12 cellular contexts compared by ENCODE assay signal in the genomic region with DNA sequence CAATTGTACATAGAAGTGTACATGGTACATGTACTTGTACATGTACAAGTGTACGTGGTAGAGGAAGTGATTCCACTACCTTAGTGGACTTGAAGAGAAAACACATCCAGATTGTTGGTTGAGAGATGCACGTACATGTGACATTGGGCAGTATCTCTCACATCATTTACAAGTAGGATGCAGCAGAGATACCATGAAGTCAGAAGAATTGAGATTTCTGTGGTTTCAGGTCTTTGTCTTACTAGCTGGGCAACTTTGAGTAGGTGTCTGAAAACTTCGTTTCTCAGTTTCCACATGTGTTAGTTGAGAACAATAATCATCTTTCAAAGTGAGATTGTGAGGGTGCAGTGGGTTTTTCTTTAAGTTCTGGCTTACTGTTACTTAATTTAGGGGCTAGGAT. TPM values are rescaled to one million over a fixed set of nuclear protein-coding genes. Genes with fewer than 3 reads are reported as not detected.
DNase-seq lines count a peak whose midpoint lies in the region; ATAC-seq and TF ChIP-seq lines count a peak whose summit lies in the region.
"Had no signal": no experiment of that assay in that cellular context is flagged by ENCODE, and none has a peak within 500 bp of the region (broad histone marks: within the 10 kb centered on the region; RNA-seq: fewer than 3 reads in every experiment).

No MANE protein-coding gene starts in this region.

- no peak for TF ChIP-seq CTCF in KMS-11 (conservative IDR thresholded peaks at IDR 0.05; ENCODE audit: low read depth, low read length)

- H3K4me1 Mint-ChIP-seq in immature natural killer cell = no peaks in the 10 kb centered on the region

- no peaks in the 10 kb centered on the region for H3K79me2 ChIP-seq in KMS-11 (ENCODE audit: insufficient read depth, low read depth)

- H3K36me3 ChIP-seq in KMS-11 (ENCODE audit: insufficient read depth) = no peaks in the 10 kb centered on the region
- no peaks in the 10 kb centered on the region for H3K36me3 ChIP-seq in H7 (replicated peaks; ENCODE audit: control insufficient read depth, insufficient read depth, low read length)

- no peak overlapping the region for H3K9ac ChIP-seq in KMS-11

- no peak overlapping the region for H3K27ac Mint-ChIP-seq in immature natural killer cell

- H3K4me3 ChIP-seq in KMS-11 (IDR thresholded peaks at IDR 0.05; ENCODE audit: insufficient read depth, low read depth, low read length) = no peak overlapping the region
- no peak overlapping the region for H3K4me3 ChIP-seq in H7 (ENCODE audit: insufficient read depth, low read depth, low read length)

- ATAC-seq in GM18505 (IDR thresholded peaks at IDR 0.05; ENCODE audit: unreplicated experiment) = peak; percentile 89
- ATAC-seq in GM19395 (IDR thresholded peaks at IDR 0.05; ENCODE audit: unreplicated experiment) = peak; percentile 98
- ATAC-seq in HG02884 (IDR thresholded peaks at IDR 0.05; ENCODE audit: unreplicated experiment) = peak; percentile 96

- H3K27me3 ChIP-seq in KMS-11 (ENCODE audit: insufficient read depth, low read depth) (no peaks in the 10 kb centered on the region), H7 (ENCODE audit: control insufficient read depth, insufficient read depth, low read length) (no peaks in the 10 kb centered on the region)

- peak overlapping the region; percentile 25; the same call in 1 of the 2 replicates for H3K27ac ChIP-seq in KMS-11

- peak overlapping the region; percentile 27; the same call in 1 of the 2 replicates for H3K4me2 ChIP-seq in KMS-11

- H2AFZ ChIP-seq in KMS-11 (ENCODE audit: low read depth) = peak overlapping the region; percentile 8; the same call in 1 of the 2 replicates

- H3K4me1 ChIP-seq in KMS-11 (ENCODE audit: low read depth, poor library complexity, severe bottlenecking) = peaks cover 27% of the 10 kb centered on the region

- no peak for TF ChIP-seq POLR2A in GM18505 (IDR thresholded peaks at IDR 0.05; ENCODE audit: borderline replicate concordance, extremely low read depth, insufficient read depth, insufficient read length)

- H3K4me3 Mint-ChIP-seq in immature natural killer cell = no peak overlapping the region

- no peaks in the 10 kb centered on the region for H4K20me1 ChIP-seq in KMS-11 (ENCODE audit: insufficient read depth)

- no peaks in the 10 kb centered on the region for H3K9me3 Mint-ChIP-seq in immature natural killer cell

- peaks cover 0 to 5% (median 3%) of the 10 kb centered on the region in 3 donors for H3K27me3 Mint-ChIP-seq in immature natural killer cell (ENCODE audit: low read depth in 3 of 3)

- no peak for DNase-seq in H7
- no peak for DNase-seq in NCI-H2171 treated with DMSO at 0.1 percent for 48 hours (lab: John Stamatoyannopoulos, UW)
- no peak for DNase-seq in stimulated activated CD4-positive, alpha-beta T cell treated with anti-CD3 and anti-CD28 coated beads, Interleukin-1b, Interleukin-23, amount 100 ng/mL, for 48 hours
- DNase-seq in immature natural killer cell = no peak
- DNase-seq: effector CD4-positive, alpha-beta T cell; stimulated activated naive CD4-positive, alpha-beta T cell treated with Interleukin-2 at 50 U/mL for 16 hours had no signal

- no peaks in the 10 kb centered on the region for H3K36me3 Mint-ChIP-seq in immature natural killer cell

RNA-seq across cellular contexts. Expression of gene CLDN12, which starts 21.5 kb away (rescaled TPM):
- total RNA-seq in H7 (2014; rRNA removed; shearing (Covaris generic)) = 31.5 and 38.6 TPM in 2 replicates
- polyA plus RNA-seq in immature natural killer cell = under 1 TPM in 2 of 3 donors, not detected in 1; 0.09 to 0.36 TPM

RNA-seq across cellular contexts. Expression of gene PTTG1IP2, which starts 44.7 kb away (rescaled TPM):
- total RNA-seq in H7 (2014; rRNA removed; shearing (Covaris generic)) = 0.90 TPM in 1 of 2 replicates, not detected in the other
- polyA plus RNA-seq in immature natural killer cell = not detected
- total RNA-seq: MCF 10A had no signal
- polyA plus RNA-seq: small intestine had no signal
